15 cellular contexts compared by ENCODE assay signal in the genomic region with DNA sequence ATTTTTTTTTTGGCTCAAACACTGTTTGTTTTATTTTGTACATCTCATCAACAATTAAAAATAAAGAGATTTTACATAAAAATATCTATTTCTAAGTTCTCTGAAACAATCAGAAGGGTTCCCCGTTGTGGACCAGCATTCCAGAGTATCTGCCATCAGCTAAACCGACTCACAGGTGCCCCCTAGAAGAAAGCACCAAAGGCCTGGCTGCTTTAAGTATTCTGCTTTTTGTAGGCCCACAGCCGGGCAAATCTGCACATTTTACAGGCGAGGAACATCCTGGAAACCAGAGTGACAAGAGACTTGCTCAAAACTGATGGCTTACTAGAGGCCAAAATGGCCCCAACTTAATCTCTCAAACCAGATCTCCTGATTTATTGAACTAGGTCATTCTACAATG.
"Had no signal": no experiment of that assay in that cellular context is flagged by ENCODE, and none has a peak within 500 bp of the region (broad histone marks: within the 10 kb centered on the region; RNA-seq: fewer than 3 reads in every experiment).

No MANE protein-coding gene starts in this region.

- H3K9me3 Mint-ChIP-seq: activated T-helper 1 cell treated with anti-CD3 and anti-CD28 coated beads, Interleukin-12 subunit alpha, Interleukin-12 subunit beta, Interleukin-2, Interleukin-4 antibody, amounts not matched to agents 30 ng/mL and 10 ng/mL and 1 ng/mL, durations not matched to agents 14 hours and 24 hours and 36 hours had no signal

- ATAC-seq: activated CD4-positive, CD25-positive, alpha-beta regulatory T cell treated with anti-CD3 and anti-CD28 coated beads, Interleukin-2, amount 50 U/mL, for 24 hours; left lobe of liver; mucosa of descending colon; naive thymus-derived CD8-positive, alpha-beta T cell had no signal

- H2AFZ ChIP-seq: parathyroid adenoma had no signal

- H3K4me3 Mint-ChIP-seq: activated T-helper 1 cell treated with anti-CD3 and anti-CD28 coated beads, Interleukin-12 subunit alpha, Interleukin-12 subunit beta, Interleukin-2, Interleukin-4 antibody, amounts not matched to agents 30 ng/mL and 10 ng/mL and 1 ng/mL, durations not matched to agents 14 hours and 24 hours and 36 hours; naive thymus-derived CD8-positive, alpha-beta T cell had no signal

- H3K9me3 ChIP-seq: esophagus muscularis mucosa, mucosa of descending colon, neutrophil, sigmoid colon, tibial nerve, vagina had no signal

- H3K27ac Mint-ChIP-seq: activated T-helper 1 cell treated with anti-CD3 and anti-CD28 coated beads, Interleukin-12 subunit alpha, Interleukin-12 subunit beta, Interleukin-2, Interleukin-4 antibody, amounts not matched to agents 30 ng/mL and 10 ng/mL and 1 ng/mL, durations not matched to agents 14 hours and 24 hours and 36 hours; naive thymus-derived CD8-positive, alpha-beta T cell had no signal

- H3K27ac ChIP-seq: neutrophil, parathyroid adenoma, tibial nerve had no signal

- H3K36me3 Mint-ChIP-seq: naive thymus-derived CD8-positive, alpha-beta T cell had no signal

- H3K4me1 ChIP-seq: parathyroid adenoma had no signal

- H3K36me3 ChIP-seq: esophagus muscularis mucosa, neutrophil, sigmoid colon, tibial nerve, vagina had no signal

- DNase-seq: activated CD4-positive, alpha-beta T cell treated with anti-CD3 and anti-CD28 coated beads, Interleukin-2, amount 50 U/mL, for 1 hour; anterior cingulate cortex; mucosa of descending colon; naive thymus-derived CD8-positive, alpha-beta T cell; sigmoid colon; stimulated activated CD4-positive, alpha-beta T cell treated with anti-CD3 and anti-CD28 coated beads, Interleukin-1b, Interleukin-23, amount 100 ng/mL, for 48 hours; T-helper 9 cell had no signal

- H3K4me3 ChIP-seq: esophagus muscularis mucosa, mucosa of descending colon, sigmoid colon, tibial nerve, vagina had no signal

- H3K9ac ChIP-seq: parathyroid adenoma had no signal

- H3K27me3 ChIP-seq: esophagus muscularis mucosa, neutrophil, sigmoid colon, tibial nerve, vagina had no signal
